In genomic region chr16:51155199-51155607, GRCh38 we compare ENCODE assay signal across 9 cellular contexts. TPM values are rescaled to one million over a fixed set of nuclear protein-coding genes. Genes with fewer than 3 reads are reported as not detected.
DNase-seq lines count a peak whose midpoint lies in the region; ATAC-seq and TF ChIP-seq lines count a peak whose summit lies in the region.
"Had no signal": no experiment of that assay in that cellular context is flagged by ENCODE, and none has a peak within 500 bp of the region (broad histone marks: within the 10 kb centered on the region; RNA-seq: fewer than 3 reads in every experiment).

No MANE protein-coding gene starts in this region.

- peaks cover 8% of the 10 kb centered on the region for H3K4me1 ChIP-seq in HEK293 (ENCODE audit: control insufficient read depth, insufficient read depth, low read length)
- H3K4me1 ChIP-seq in stomach, result peaks cover 39 to 67% (median 50%) of the 10 kb centered on the region in 4 donors

- TF ChIP-seq POLR2A in stomach (IDR thresholded peaks at IDR 0.05), result no peak

- intact Hi-C loops in stomach (cut with DNase I; ENCODE audit: low total_unique reads) (no loop called here), left colon (cut with DNase I, micrococcal nuclease) (no loop called here)

- in situ Hi-C loops in astrocyte of the spinal cord (cut with HindIII; ENCODE audit: low sequenced_read_pairs), result no loop called here

- H3K27ac ChIP-seq in HEK293 (ENCODE audit: extremely low read depth, low read depth, low read length) (no peak overlapping the region; the same call in 1 of the 2 replicates), stomach (peak overlapping the region; percentile 37 to 83 (median 61))

- H3K4me3 ChIP-seq in HEK293 (ENCODE audit: low read depth, low read length) (no peak overlapping the region), astrocyte of the spinal cord (ENCODE audit: low read depth, low read length) (peak overlapping the region; percentile 82), stomach (peak overlapping the region; percentile 20 to 53 (median 29))

- H3K9me3 ChIP-seq in HEK293 (ENCODE audit: control insufficient read depth, insufficient read depth, low read depth, low read length) (no peaks in the 10 kb centered on the region), stomach (peaks cover 0 to 19% (median 0%) of the 10 kb centered on the region in 4 donors)

- peak; percentile 59 for DNase-seq in astrocyte of the spinal cord (ENCODE audit: low read depth, low spot score)
- peak; percentile 49 for DNase-seq in kidney tubule cell (ENCODE audit: low spot score)
- DNase-seq in stomach, result no peak
- DNase-seq in left colon, result no peak
- no peak for DNase-seq in immature natural killer cell
- DNase-seq: MV-4-11 had no signal

- CTCF ChIA-PET in HEK293 (lab: Yijun Ruan, JAX), result interaction anchor here (0.6 kb wide), 1 partner anchor 446 kb away, joined by 3 read pairs; no protein-coding TSS in a partner anchor

- 2 to 9% (median 5%) methylated on average over 20 of the region's 20 CpGs for WGBS in stomach, 5 donors

- no peak for ATAC-seq in left colon
- ATAC-seq in GM19397 (IDR thresholded peaks at IDR 0.05; ENCODE audit: unreplicated experiment), result no peak

- TF ChIP-seq CTCF in HEK293 (tag by site-specific recombination; IDR thresholded peaks at IDR 0.05) (no peak), astrocyte of the spinal cord (IDR thresholded peaks at IDR 0.05; ENCODE audit: low read depth, low read length) (no peak), stomach (IDR thresholded peaks at IDR 0.05) (no peak)

- H3K4me1 Mint-ChIP-seq in immature natural killer cell, result peaks cover 0 to 7% of the 10 kb centered on the region in 2 donors

- TF ChIP-seq EP300 in stomach (IDR thresholded peaks at IDR 0.05), result no peak

- H3K27ac Mint-ChIP-seq in immature natural killer cell, result no peak overlapping the region
- H3K27ac Mint-ChIP-seq: stimulated activated naive CD8-positive, alpha-beta T cell treated with anti-CD3 and anti-CD28 coated beads, Interleukin-15, Interleukin-2, amounts not matched to agents 100 ng/mL and 50 ng/mL, for 24 hours had no signal

- POLR2A ChIA-PET in HEK293 (lab: Yijun Ruan, JAX), result no interaction called here

- peaks cover 7 to 12% (median 11%) of the 10 kb centered on the region in 3 donors for H3K27me3 Mint-ChIP-seq in immature natural killer cell (ENCODE audit: low read depth in 3 of 3)

- H3K36me3 Mint-ChIP-seq in immature natural killer cell, result peaks cover 0 to 5% (median 5%) of the 10 kb centered on the region in 3 donors

- peaks cover 42 to 93% (median 65%) of the 10 kb centered on the region in 3 donors for H3K27me3 ChIP-seq in stomach

- peaks cover 0 to 6% (median 4%) of the 10 kb centered on the region in 6 donors for H3K9me3 Mint-ChIP-seq in immature natural killer cell
- H3K9me3 Mint-ChIP-seq: stimulated activated naive CD8-positive, alpha-beta T cell treated with anti-CD3 and anti-CD28 coated beads, Interleukin-15, Interleukin-2, amounts not matched to agents 100 ng/mL and 50 ng/mL, for 24 hours had no signal

- no peak overlapping the region for H3K4me3 Mint-ChIP-seq in immature natural killer cell
- H3K4me3 Mint-ChIP-seq: stimulated activated naive CD8-positive, alpha-beta T cell treated with anti-CD3 and anti-CD28 coated beads, Interleukin-15, Interleukin-2, amounts not matched to agents 100 ng/mL and 50 ng/mL, for 24 hours had no signal

- no peaks in the 10 kb centered on the region for H3K36me3 ChIP-seq in HEK293 (ENCODE audit: control insufficient read depth in 2 of 2, insufficient read depth in 1 of 2, low read length in 2 of 2)
- H3K36me3 ChIP-seq in stomach, result no peaks in the 10 kb centered on the region

TF ChIP-seq in HEK293, 187 proteins besides CTCF, POLR2A, EP300 and RAD21 (continues in another document):
- TF ChIP-seq ZNF473 (tag by site-specific recombination; IDR thresholded peaks at IDR 0.05) (no peak), ZNF596 (tag by site-specific recombination; IDR thresholded peaks at IDR 0.05) (no peak), REPIN1 (tag by site-specific recombination; IDR thresholded peaks at IDR 0.05; ENCODE audit: low read depth) (no peak), BCL11B (tag by site-specific recombination; IDR thresholded peaks at IDR 0.05; ENCODE audit: low read depth) (no peak), ZNF843 (tag by site-specific recombination; IDR thresholded peaks at IDR 0.05) (0 out of 2 replicates have a peak, but pooled peaks have one; percentile 29), ZSCAN30 (tag by site-specific recombination; IDR thresholded peaks at IDR 0.05) (no peak), ZNF433 (tag by site-specific recombination; IDR thresholded peaks at IDR 0.05; ENCODE audit: low read depth) (no peak), ZNF548 (tag by site-specific recombination; IDR thresholded peaks at IDR 0.05) (no peak), ZSCAN16 (tag by site-specific recombination; IDR thresholded peaks at IDR 0.05) (no peak), ZNF423 (tag by site-specific recombination; IDR thresholded peaks at IDR 0.05) (no peak), GLIS1 (tag by site-specific recombination; IDR thresholded peaks at IDR 0.05) (peak; percentile 49), ZBTB11 (tag by site-specific recombination; conservative IDR thresholded peaks at IDR 0.05; ENCODE audit: low read depth) (no peak), ZSCAN4 (tag by site-specific recombination; IDR thresholded peaks at IDR 0.05) (peak; percentile 82), SP7 (tag by site-specific recombination; IDR thresholded peaks at IDR 0.05) (peak; percentile 62; the same call in 1 of the 2 replicates), ZNF645 (tag by site-specific recombination; IDR thresholded peaks at IDR 0.05) (no peak), ZXDB (tag by site-specific recombination; IDR thresholded peaks at IDR 0.05) (0 out of 2 replicates have a peak, but pooled peaks have one; percentile 20), ZNF335 (tag by site-specific recombination; conservative IDR thresholded peaks at IDR 0.05) (no peak), ZNF660 (tag by site-specific recombination; IDR thresholded peaks at IDR 0.05) (no peak), ZNF529 (tag by site-specific recombination; IDR thresholded peaks at IDR 0.05; ENCODE audit: insufficient replicate concordance) (no peak), ZNF707 (tag by site-specific recombination; IDR thresholded peaks at IDR 0.05) (no peak), YY2 (tag by site-specific recombination; IDR thresholded peaks at IDR 0.05) (no peak)

RNA-seq across cellular contexts. Expression of gene SALL1, which starts 4.1 kb away (rescaled TPM):
- total RNA-seq in stomach (1 to 10 TPM in 1 of 5 donors, under 1 TPM in 2, not detected in 2; 0.45 to 1.0 (median 0.92) TPM), left colon (1 to 10 TPM; 1.6 to 2.0 TPM)
- polyA plus RNA-seq in stomach (1 to 10 TPM in 2 of 3 donors, under 1 TPM in 1; 0.43 to 6.3 (median 2.6) TPM), immature natural killer cell (not detected)

Comparison
In these comparisons a context has a peak if more than half of its experiments do, and no peak if none do; other contexts are left out.
1. DNase-seq: peak in astrocyte of the spinal cord (single experiment) and kidney tubule cell (single experiment); none in stomach (single experiment), left colon (0 of 2) and immature natural killer cell (0 of 3).